In genomic region chr4:152735302-152735917, GRCh38 we compare ENCODE assay signal across 8 cellular contexts. TPM values are rescaled to one million over a fixed set of nuclear protein-coding genes. Genes with fewer than 3 reads are reported as not detected.
A peak's percentile ranks its signal among the peaks of the same experiment; 100 is the strongest.
DNase-seq lines count a peak whose midpoint lies in the region; ATAC-seq, FAIRE-seq and TF ChIP-seq lines count a peak whose summit lies in the region.

No MANE protein-coding gene starts in this region.

- TF ChIP-seq CTCF in MM.1S (IDR thresholded peaks at IDR 0.05; ENCODE audit: low read length) (peak; percentile 72), activated B cell treated with CpG ODN at 0.5 μM for 24 hours (IDR thresholded peaks at IDR 0.05) (peak; percentile 24), kidney (IDR thresholded peaks at IDR 0.05; ENCODE audit: borderline replicate concordance, extremely low read depth, insufficient read depth) (peak; percentile 37)

- no peaks in the 10 kb centered on the region for H3K9me3 Mint-ChIP-seq in activated B cell treated with CpG ODN at 0.5 μM for 24 hours

- H2AFZ ChIP-seq in MM.1S (ENCODE audit: low read length) = no peak overlapping the region

- no peaks in the 10 kb centered on the region for H3K36me3 Mint-ChIP-seq in activated B cell treated with CpG ODN at 0.5 μM for 24 hours (ENCODE audit: low read depth)

- H3F3A ChIP-seq in MM.1S (ENCODE audit: insufficient read depth, low read length) = 0 out of 2 replicates have a peak, but pooled peaks cover 5% of the 10 kb centered on the region

- peaks cover 14% of the 10 kb centered on the region for H3K4me1 Mint-ChIP-seq in activated B cell treated with CpG ODN at 0.5 μM for 24 hours

- POLR2A ChIA-PET in activated B cell treated with CpG ODN at 0.5 μM for 24 hours (lab: Charles Lee) = interaction anchor here (0.8 to 1.5 kb wide), 2 partner anchors 56 to 92 kb away, joined by 4 to 5 read pairs; partner anchors contain the start of gene TMEM154

- no peaks in the 10 kb centered on the region for H4K20me1 ChIP-seq in MM.1S (ENCODE audit: insufficient read depth, low read length)

- H3K27me3 ChIP-seq in MM.1S (replicated peaks; ENCODE audit: insufficient read depth, low read length) = no peaks in the 10 kb centered on the region

- no peaks in the 10 kb centered on the region for H3K9me3 ChIP-seq in MM.1S (replicated peaks; ENCODE audit: insufficient read depth, low read length)
- no peaks in the 10 kb centered on the region for H3K9me3 ChIP-seq in kidney (ENCODE audit: control insufficient read depth in 1 of 2, low read length in 2 of 2)

- H3K4me3 Mint-ChIP-seq in activated B cell treated with CpG ODN at 0.5 μM for 24 hours = no peak overlapping the region

- CTCF ChIA-PET in activated B cell treated with CpG ODN at 0.5 μM for 24 hours (lab: Charles Lee) = interaction anchor here (0.6 to 4.5 kb wide), 16 partner anchors 52 to 348 kb away, joined by 3 to 74 read pairs (median 4); partner anchors contain the start of gene FBXW7

- FAIRE-seq in kidney (lab: Jason Lieb, UNC) = peak; percentile 65

- H3K27ac Mint-ChIP-seq in activated B cell treated with CpG ODN at 0.5 μM for 24 hours = no peak overlapping the region

- intact Hi-C loops in activated B cell treated with CpG ODN at 0.5 μM for 24 hours (cut with micrococcal nuclease) = loop anchor here (1.0 to 2.0 kb wide), 6 partner anchors 39 to 327 kb away; partner anchors contain the start of gene TMEM154
- intact Hi-C loops in kidney (cut with DNase I) = no loop called here

- H3K79me2 ChIP-seq in MM.1S (ENCODE audit: low read length) = no peaks in the 10 kb centered on the region

- no peak overlapping the region for H3K4me2 ChIP-seq in MM.1S (ENCODE audit: low read depth, low read length)

- peaks cover 2% of the 10 kb centered on the region for H3K27me3 Mint-ChIP-seq in activated B cell treated with CpG ODN at 0.5 μM for 24 hours

- DNase-seq in NCI-H2171 treated with DMSO at 0.1 percent for 48 hours (lab: John Stamatoyannopoulos, UW) (peak; percentile 52), NCI-H2171 (lab: John Stamatoyannopoulos, UW) (no peak), MM.1S (peak; percentile 50), activated B cell treated with CpG ODN at 0.5 μM for 24 hours (no peak), kidney (no peak)
- DNase-seq in activated CD4-positive, alpha-beta T cell treated with anti-CD3 and anti-CD28 coated beads, Interleukin-2, amount 50 U/mL, for 48 hours = no peak
- no peak for DNase-seq in activated effector memory CD4-positive, alpha-beta T cell treated with Interleukin-2 at 50 U/mL for 16 hours

- ATAC-seq in activated B cell treated with CpG ODN at 0.5 μM for 24 hours (ENCODE audit: low read depth) = no peak
- ATAC-seq in GM21717 (IDR thresholded peaks at IDR 0.05; ENCODE audit: unreplicated experiment) = no peak

- H3K27ac ChIP-seq in MM.1S (ENCODE audit: low read length) (no peak overlapping the region), kidney (ENCODE audit: low read depth in 2 of 2, low read length in 2 of 2) (no peak overlapping the region)

- peaks cover 13% of the 10 kb centered on the region for H3K4me1 ChIP-seq in MM.1S (ENCODE audit: low read length)
- no peaks in the 10 kb centered on the region for H3K4me1 ChIP-seq in kidney (ENCODE audit: control insufficient read depth in 1 of 2, insufficient read depth in 1 of 2, low read depth in 1 of 2, low read length in 2 of 2)

- no peak overlapping the region for H3K9ac ChIP-seq in MM.1S (ENCODE audit: low read length)
- no peak overlapping the region for H3K9ac ChIP-seq in kidney (ENCODE audit: low read length in 2 of 2)

- H3K36me3 ChIP-seq in MM.1S (replicated peaks; ENCODE audit: insufficient read depth, low read length) (no peaks in the 10 kb centered on the region), kidney (ENCODE audit: control insufficient read depth in 1 of 2, insufficient read depth in 2 of 2, low read length in 2 of 2) (no peaks in the 10 kb centered on the region)

- no peaks in the 10 kb centered on the region for H3K9me2 ChIP-seq in MM.1S (replicated peaks; ENCODE audit: insufficient read depth, low read length)

- H3K4me3 ChIP-seq in MM.1S (ENCODE audit: low read length) (no peak overlapping the region), kidney (ENCODE audit: low read length in 2 of 2) (no peak overlapping the region)

RNA-seq across cellular contexts. Expression of gene TIGD4, which starts 44.1 kb away (rescaled TPM):
- total RNA-seq in activated B cell treated with CpG ODN at 0.5 μM for 24 hours (0.24 and 0.44 TPM in 2 replicates), kidney (1.1 TPM)
- 0.75 TPM for polyA plus RNA-seq in kidney (ENCODE audit: insufficient read depth, low read depth, low replicate concordance)

RNA-seq across cellular contexts. Expression of gene ARFIP1, which starts 44.3 kb away (rescaled TPM):
- 16.8 and 19.5 TPM in 2 replicates for total RNA-seq in activated B cell treated with CpG ODN at 0.5 μM for 24 hours
- total RNA-seq in kidney = 39.1 TPM
- polyA plus RNA-seq in kidney (ENCODE audit: insufficient read depth, low read depth, low replicate concordance) = 23.2 TPM

RNA-seq across cellular contexts. Expression of gene TMEM154, which starts 55.6 kb away (rescaled TPM):
- total RNA-seq in activated B cell treated with CpG ODN at 0.5 μM for 24 hours (47.5 and 59.9 TPM in 2 replicates), kidney (11.0 TPM)
- polyA plus RNA-seq in kidney (ENCODE audit: insufficient read depth, low read depth, low replicate concordance) = 0.09 TPM

Comparison
In these comparisons a context has a peak if more than half of its experiments do, and no peak if none do; other contexts are left out.
1. DNase-seq: peak in NCI-H2171 treated with DMSO at 0.1 percent for 48 hours (single experiment) and MM.1S (single experiment); none in NCI-H2171 (single experiment), activated B cell treated with CpG ODN at 0.5 μM for 24 hours (single experiment), kidney (single experiment), activated CD4-positive, alpha-beta T cell treated with anti-CD3 and anti-CD28 coated beads, Interleukin-2, amount 50 U/mL, for 48 hours (0 of 2) and activated effector memory CD4-positive, alpha-beta T cell treated with Interleukin-2 at 50 U/mL for 16 hours (single experiment).
2. Peak in every context shown above with its lines, with median percentiles within 50 percentile points of each other: CTCF ChIP-seq.